Comparison of ENCODE assay signal across 8 cellular contexts in the genomic region with DNA sequence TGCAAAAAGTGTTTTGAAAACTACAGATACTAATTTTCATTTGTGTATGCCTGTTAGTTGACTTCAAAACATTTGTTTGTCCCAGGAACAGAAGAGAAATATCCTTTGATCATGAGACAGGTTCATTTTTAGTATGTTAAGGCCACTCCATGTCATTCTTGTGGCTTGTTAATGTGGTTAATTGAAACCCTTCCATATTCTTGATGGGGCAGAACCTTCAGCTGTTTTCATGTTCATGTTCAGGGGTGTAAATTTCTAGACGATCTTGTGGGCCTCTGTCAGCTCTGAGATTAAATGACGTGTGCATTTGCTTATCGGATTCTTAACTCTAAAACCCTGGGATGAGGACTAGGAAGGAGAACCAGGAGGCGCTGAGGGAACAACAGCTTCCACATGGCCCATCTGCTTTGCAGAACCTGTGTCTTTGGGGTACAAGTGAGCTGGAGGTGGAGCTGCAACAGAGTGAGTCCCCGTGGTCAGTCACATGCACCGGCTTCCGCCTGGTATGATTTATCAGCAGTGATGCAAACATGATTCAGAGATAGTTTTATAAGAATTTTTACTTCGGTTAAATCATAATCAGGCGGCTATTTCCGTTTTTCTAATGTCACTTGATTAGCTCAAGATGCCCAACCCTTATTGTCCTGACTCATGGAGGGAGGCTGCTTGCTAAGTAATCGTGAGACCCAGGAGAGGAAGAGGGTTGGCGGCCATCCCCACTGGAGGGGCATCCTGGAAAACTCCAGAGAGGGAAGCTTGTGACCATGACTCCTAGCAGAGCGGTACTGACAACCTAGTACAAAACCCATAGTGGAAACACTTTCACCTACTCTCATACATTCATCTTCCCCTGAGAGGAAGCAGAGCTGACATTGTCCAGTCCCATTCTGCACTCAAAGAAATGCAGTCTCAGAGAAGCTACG.
DNase-seq lines count a peak whose midpoint lies in the region; ATAC-seq and TF ChIP-seq lines count a peak whose summit lies in the region.

No MANE protein-coding gene starts in this region.

- no peaks in the 10 kb centered on the region for H3K4me1 Mint-ChIP-seq in natural killer cell

- H3K9me3 Mint-ChIP-seq in natural killer cell, result no peaks in the 10 kb centered on the region

- H3K4me3 ChIP-seq in AG09309 (ENCODE audit: control insufficient read depth, low read depth, low read length), result no peak overlapping the region; the same call in 1 of the 2 replicates
- H3K4me3 ChIP-seq in Panc1 (ENCODE audit: low read depth in 2 of 2, low read length in 2 of 2), result peak overlapping the region in 1 of 2 experiments; percentile 15; a peak in 1 of 4 replicates
- no peak overlapping the region for H3K4me3 ChIP-seq in epithelial cell of esophagus (ENCODE audit: low read length)

- no peak for TF ChIP-seq CTCF in AG09309 (IDR thresholded peaks at IDR 0.05; ENCODE audit: control insufficient read depth, insufficient read depth, low read depth, low read length, missing control alignments)
- no peak for TF ChIP-seq CTCF in Panc1 (IDR thresholded peaks at IDR 0.05)
- no peak for TF ChIP-seq CTCF in epithelial cell of esophagus (IDR thresholded peaks at IDR 0.05; ENCODE audit: insufficient read depth, low read depth, low read length, missing control alignments)
- no peak for TF ChIP-seq CTCF in natural killer cell (IDR thresholded peaks at IDR 0.05)

- H3K27ac Mint-ChIP-seq in natural killer cell, result no peak overlapping the region

- no peaks in the 10 kb centered on the region for H3K27me3 ChIP-seq in Panc1 (ENCODE audit: control insufficient read depth, insufficient read depth, low read length)

- POLR2A ChIA-PET in Panc1 (lab: Charles Lee), result no interaction called here

- no peaks in the 10 kb centered on the region for H3K36me3 Mint-ChIP-seq in natural killer cell

- no peaks in the 10 kb centered on the region for H3K36me3 ChIP-seq in Panc1 (ENCODE audit: control insufficient read depth, insufficient read depth, low read length)

- ATAC-seq in Panc1 (peak; percentile 87), natural killer cell (peak in 2 of 3 donors; percentile 21 to 82), GM18873 (IDR thresholded peaks at IDR 0.05; ENCODE audit: low FRiP score, unreplicated experiment) (no peak)

- CTCF ChIA-PET in Panc1 (lab: Charles Lee), result interaction anchor here (0.5 to 0.6 kb wide), 3 partner anchors 73 to 468 kb away, joined by 3 to 6 read pairs (median 3); no protein-coding TSS in a partner anchor

- in situ Hi-C loops in Panc1 (cut with HindIII; ENCODE audit: low pct_unique_long_range_greater_than_20kb, low sequenced_read_pairs), result no loop called here

- H3K9me3 ChIP-seq in Panc1 (ENCODE audit: control insufficient read depth, insufficient read depth, low read depth, low read length), result no peaks in the 10 kb centered on the region

- peak overlapping the region; percentile 34; the same call in 1 of the 2 replicates for H3K27ac ChIP-seq in Panc1 (ENCODE audit: low read length)

- H3K27me3 Mint-ChIP-seq in natural killer cell (ENCODE audit: low read depth in 2 of 2), result no peaks in the 10 kb centered on the region

- intact Hi-C loops in Panc1 (cut with micrococcal nuclease; ENCODE audit: unreplicated experiment), result no loop called here
- intact Hi-C loops in natural killer cell (cut with micrococcal nuclease), result no loop called here

- H3K4me1 ChIP-seq in Panc1 (ENCODE audit: control insufficient read depth, insufficient read depth, low read length), result no peaks in the 10 kb centered on the region; the same call in none of the 2 replicates

- peak; percentile 89 for DNase-seq in AG09309 (ENCODE audit: low read depth)
- peak; percentile 72 for DNase-seq in Panc1 (ENCODE audit: low read depth, low spot score)
- DNase-seq in epithelial cell of esophagus (ENCODE audit: low read depth), result peak; percentile 63
- DNase-seq in natural killer cell, result no peak
- DNase-seq in cerebellar cortex (ENCODE audit: low spot score), result no peak
- no peak for DNase-seq in 8988T
- DNase-seq in NCI-H2196 (lab: John Stamatoyannopoulos, UW; ENCODE audit: unreplicated experiment), result no peak

- no TSS peak for BruUV-seq in Panc1 (replicated peaks; lab: Mats Ljungman, UMichigan)

- H3K4me3 Mint-ChIP-seq in natural killer cell, result no peak overlapping the region

Comparison
In these comparisons a context has a peak if more than half of its experiments do, and no peak if none do; other contexts are left out.
1. DNase-seq: peak in AG09309 (single experiment), Panc1 (single experiment) and epithelial cell of esophagus (single experiment); none in natural killer cell (single experiment), cerebellar cortex (single experiment), 8988T (single experiment) and NCI-H2196 (single experiment).